17 cellular contexts compared by ENCODE assay signal in genomic region chr12:120062976-120063579, GRCh38. TPM values are rescaled to one million over a fixed set of nuclear protein-coding genes. Genes with fewer than 3 reads are reported as not detected.
A peak's percentile ranks its signal among the peaks of the same experiment; 100 is the strongest.
DNase-seq lines count a peak whose midpoint lies in the region; ATAC-seq and TF ChIP-seq lines count a peak whose summit lies in the region.
"Had no signal": no experiment of that assay in that cellular context is flagged by ENCODE, and none has a peak within 500 bp of the region (broad histone marks: within the 10 kb centered on the region; RNA-seq: fewer than 3 reads in every experiment).

No MANE protein-coding gene starts in this region.

- H3K9me3 Mint-ChIP-seq in activated CD4-positive, alpha-beta T cell treated with anti-CD3 and anti-CD28 coated beads, Interleukin-2, amount 10 ng/mL, durations not matched to agents 24 days and 14 days: no peaks in the 10 kb centered on the region
- no peaks in the 10 kb centered on the region for H3K9me3 Mint-ChIP-seq in activated T-helper 2 cell treated with anti-CD3 and anti-CD28 coated beads, Interferon-gamma antibody, Interleukin-2, Interleukin-4, amounts not matched to agents 10 μg/mL and 5 μg/mL and 100 μg/mL, durations not matched to agents 14 hours and 24 hours and 36 hours
- H3K9me3 Mint-ChIP-seq in stimulated activated memory B cell treated with anti-CD40 and anti-IgM and Interleukin-4, amounts not matched to agents 10 μg/mL and 1 μg/mL and 100 μg/mL, for 72 hours: no peaks in the 10 kb centered on the region

- DNase-seq in activated CD4-positive, alpha-beta T cell treated with anti-CD3 and anti-CD28 coated beads, Interleukin-2, amount 10 ng/mL, durations not matched to agents 24 days and 14 days: no peak
- DNase-seq in activated CD4-positive, alpha-beta T cell treated with anti-CD3 and anti-CD28 coated beads, Interleukin-2, amount 50 U/mL, for 1 hour: no peak
- no peak for DNase-seq in activated T-helper 2 cell treated with anti-CD3 and anti-CD28 coated beads, Interferon-gamma antibody, Interleukin-2, Interleukin-4, amounts not matched to agents 10 μg/mL and 5 μg/mL and 100 μg/mL, durations not matched to agents 14 hours and 24 hours and 36 hours (ENCODE audit: low spot score)
- DNase-seq in fibroblast of mammary gland (ENCODE audit: low read depth): peak; percentile 5
- no peak for DNase-seq in NCI-H2029 (lab: John Stamatoyannopoulos, UW)
- DNase-seq in islet precursor cell: no peak
- DNase-seq: DMS153, H7, KG1, NCI-H1092 treated with DMSO at 0.1 percent for 48 hours, NCI-H1694, NCI-H446, NCI-H748 treated with DMSO at 0.1 percent for 48 hours had no signal

- ATAC-seq in stimulated activated memory B cell treated with anti-CD40 and anti-IgM and Interleukin-4, amounts not matched to agents 10 μg/mL and 1 μg/mL and 100 μg/mL, for 72 hours: no peak
- no peak for ATAC-seq in GM21447 (IDR thresholded peaks at IDR 0.05; ENCODE audit: unreplicated experiment)
- ATAC-seq: Panc1, Right ventricle myocardium inferior had no signal

- no peaks in the 10 kb centered on the region for H3K27me3 Mint-ChIP-seq in activated CD4-positive, alpha-beta T cell treated with anti-CD3 and anti-CD28 coated beads, Interleukin-2, amount 10 ng/mL, durations not matched to agents 24 days and 14 days
- H3K27me3 Mint-ChIP-seq in activated T-helper 2 cell treated with anti-CD3 and anti-CD28 coated beads, Interferon-gamma antibody, Interleukin-2, Interleukin-4, amounts not matched to agents 10 μg/mL and 5 μg/mL and 100 μg/mL, durations not matched to agents 14 hours and 24 hours and 36 hours (ENCODE audit: low read depth): no peaks in the 10 kb centered on the region
- H3K27me3 Mint-ChIP-seq in stimulated activated memory B cell treated with anti-CD40 and anti-IgM and Interleukin-4, amounts not matched to agents 10 μg/mL and 1 μg/mL and 100 μg/mL, for 72 hours: no peaks in the 10 kb centered on the region

- H3K27ac Mint-ChIP-seq in activated CD4-positive, alpha-beta T cell treated with anti-CD3 and anti-CD28 coated beads, Interleukin-2, amount 10 ng/mL, durations not matched to agents 24 days and 14 days: peak overlapping the region; percentile 18
- H3K27ac Mint-ChIP-seq in activated T-helper 2 cell treated with anti-CD3 and anti-CD28 coated beads, Interferon-gamma antibody, Interleukin-2, Interleukin-4, amounts not matched to agents 10 μg/mL and 5 μg/mL and 100 μg/mL, durations not matched to agents 14 hours and 24 hours and 36 hours: peak overlapping the region; percentile 57
- peak overlapping the region; percentile 40 for H3K27ac Mint-ChIP-seq in stimulated activated memory B cell treated with anti-CD40 and anti-IgM and Interleukin-4, amounts not matched to agents 10 μg/mL and 1 μg/mL and 100 μg/mL, for 72 hours

- no peak for TF ChIP-seq CTCF in fibroblast of mammary gland (conservative IDR thresholded peaks at IDR 0.05; ENCODE audit: control insufficient read depth, insufficient read depth, low read depth, low read length)

- no peak overlapping the region for H3K4me3 Mint-ChIP-seq in activated CD4-positive, alpha-beta T cell treated with anti-CD3 and anti-CD28 coated beads, Interleukin-2, amount 10 ng/mL, durations not matched to agents 24 days and 14 days
- no peak overlapping the region for H3K4me3 Mint-ChIP-seq in activated T-helper 2 cell treated with anti-CD3 and anti-CD28 coated beads, Interferon-gamma antibody, Interleukin-2, Interleukin-4, amounts not matched to agents 10 μg/mL and 5 μg/mL and 100 μg/mL, durations not matched to agents 14 hours and 24 hours and 36 hours (ENCODE audit: low read depth)
- no peak overlapping the region for H3K4me3 Mint-ChIP-seq in stimulated activated memory B cell treated with anti-CD40 and anti-IgM and Interleukin-4, amounts not matched to agents 10 μg/mL and 1 μg/mL and 100 μg/mL, for 72 hours

- intact Hi-C loops in activated CD4-positive, alpha-beta T cell treated with anti-CD3 and anti-CD28 coated beads, Interleukin-2, amount 10 ng/mL, durations not matched to agents 24 days and 14 days (cut with micrococcal nuclease): no loop called here
- intact Hi-C loops in activated T-helper 2 cell treated with anti-CD3 and anti-CD28 coated beads, Interferon-gamma antibody, Interleukin-2, Interleukin-4, amounts not matched to agents 10 μg/mL and 5 μg/mL and 100 μg/mL, durations not matched to agents 14 hours and 24 hours and 36 hours (cut with micrococcal nuclease): no loop called here

- H3K36me3 Mint-ChIP-seq in activated CD4-positive, alpha-beta T cell treated with anti-CD3 and anti-CD28 coated beads, Interleukin-2, amount 10 ng/mL, durations not matched to agents 24 days and 14 days (ENCODE audit: low read depth): peaks cover 56% of the 10 kb centered on the region
- H3K36me3 Mint-ChIP-seq in activated T-helper 2 cell treated with anti-CD3 and anti-CD28 coated beads, Interferon-gamma antibody, Interleukin-2, Interleukin-4, amounts not matched to agents 10 μg/mL and 5 μg/mL and 100 μg/mL, durations not matched to agents 14 hours and 24 hours and 36 hours (ENCODE audit: low read depth): peaks cover 69% of the 10 kb centered on the region
- H3K36me3 Mint-ChIP-seq in stimulated activated memory B cell treated with anti-CD40 and anti-IgM and Interleukin-4, amounts not matched to agents 10 μg/mL and 1 μg/mL and 100 μg/mL, for 72 hours: peaks cover 47% of the 10 kb centered on the region

- no peak overlapping the region for H3K4me3 ChIP-seq in fibroblast of mammary gland (ENCODE audit: control insufficient read depth, low read depth, low read length)

- peaks cover 25% of the 10 kb centered on the region for H3K4me1 Mint-ChIP-seq in activated CD4-positive, alpha-beta T cell treated with anti-CD3 and anti-CD28 coated beads, Interleukin-2, amount 10 ng/mL, durations not matched to agents 24 days and 14 days
- H3K4me1 Mint-ChIP-seq in activated T-helper 2 cell treated with anti-CD3 and anti-CD28 coated beads, Interferon-gamma antibody, Interleukin-2, Interleukin-4, amounts not matched to agents 10 μg/mL and 5 μg/mL and 100 μg/mL, durations not matched to agents 14 hours and 24 hours and 36 hours (ENCODE audit: low read depth): peaks cover 29% of the 10 kb centered on the region
- H3K4me1 Mint-ChIP-seq in stimulated activated memory B cell treated with anti-CD40 and anti-IgM and Interleukin-4, amounts not matched to agents 10 μg/mL and 1 μg/mL and 100 μg/mL, for 72 hours: no peaks in the 10 kb centered on the region

RNA-seq across cellular contexts. Expression of gene RAB35, which starts 53.5 kb away (rescaled TPM):
- 82.0 and 83.3 TPM in 2 replicates for total RNA-seq in activated CD4-positive, alpha-beta T cell treated with anti-CD3 and anti-CD28 coated beads, Interleukin-2, amount 10 ng/mL, durations not matched to agents 24 days and 14 days
- 86.5 and 87.0 TPM in 2 replicates for total RNA-seq in activated T-helper 2 cell treated with anti-CD3 and anti-CD28 coated beads, Interferon-gamma antibody, Interleukin-2, Interleukin-4, amounts not matched to agents 10 μg/mL and 5 μg/mL and 100 μg/mL, durations not matched to agents 14 hours and 24 hours and 36 hours
